Comparison of ENCODE assay signal across 8 cellular contexts in the genomic region with DNA sequence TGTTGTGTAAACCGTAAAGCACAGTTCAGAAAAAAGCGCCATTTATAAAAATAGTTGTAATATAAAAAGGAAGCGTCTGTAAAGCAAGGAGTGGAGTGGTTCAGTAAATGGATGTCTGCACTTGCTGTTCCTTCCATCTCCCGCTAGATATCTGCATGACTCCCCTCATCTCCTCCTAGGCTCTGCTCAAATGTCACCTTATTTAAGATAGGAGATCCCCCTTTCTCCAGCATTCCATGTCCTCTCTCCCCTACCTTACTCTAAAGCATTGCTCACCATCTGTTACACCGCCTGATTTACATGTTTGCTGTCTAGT. TPM values are rescaled to one million over a fixed set of nuclear protein-coding genes. Genes with fewer than 3 reads are reported as not detected.
DNase-seq lines count a peak whose midpoint lies in the region; ATAC-seq and TF ChIP-seq lines count a peak whose summit lies in the region.

No MANE protein-coding gene starts in this region.

- peak; percentile 8 for ATAC-seq in GM21390 (IDR thresholded peaks at IDR 0.05; ENCODE audit: unreplicated experiment)
- ATAC-seq in RWPE2 (ENCODE audit: low read depth): no peak

- TF ChIP-seq CTCF in 22Rv1 (IDR thresholded peaks at IDR 0.05) (no peak), RWPE2 (IDR thresholded peaks at IDR 0.05; ENCODE audit: poor library complexity, severe bottlenecking) (no peak), fibroblast of villous mesenchyme (IDR thresholded peaks at IDR 0.05; ENCODE audit: insufficient read depth, low read depth, low read length) (no peak)

- H3K4me3 ChIP-seq in RWPE2 (ENCODE audit: severe bottlenecking): peak overlapping the region; percentile 85
- peak overlapping the region; percentile 92 for H3K4me3 ChIP-seq in fibroblast of villous mesenchyme (ENCODE audit: low read depth, low read length)
- H3K4me3 ChIP-seq in skeletal muscle cell (ENCODE audit: low read depth, low read length): peak overlapping the region; percentile 95

- H3K27me3 ChIP-seq in RWPE2 (ENCODE audit: insufficient read depth, poor library complexity, severe bottlenecking): no peaks in the 10 kb centered on the region

- DNase-seq in RWPE2 (ENCODE audit: low spot score): no peak
- DNase-seq in fibroblast of villous mesenchyme (ENCODE audit: low read depth): no peak
- no peak for DNase-seq in skeletal muscle cell (ENCODE audit: low read depth)
- DNase-seq in NCI-H1048 (lab: John Stamatoyannopoulos, UW): no peak
- no peak for DNase-seq in NCI-H128 (lab: John Stamatoyannopoulos, UW; ENCODE audit: unreplicated experiment)
- DNase-seq in amygdala (lab: John Stamatoyannopoulos, UW): no peak

- peaks cover 45% of the 10 kb centered on the region for H3K36me3 ChIP-seq in RWPE2 (ENCODE audit: low read depth)

- H3K9me3 ChIP-seq in RWPE2 (ENCODE audit: severe bottlenecking): no peaks in the 10 kb centered on the region

- H3K27ac ChIP-seq in 22Rv1 (peak overlapping the region; percentile 46), RWPE2 (ENCODE audit: poor library complexity, severe bottlenecking) (peak overlapping the region; percentile 81)

- H3K4me1 ChIP-seq in RWPE2 (ENCODE audit: insufficient read depth, poor library complexity, severe bottlenecking): peaks cover 10% of the 10 kb centered on the region

RNA-seq across cellular contexts. Expression of a gene that starts 0.7 kb away (rescaled TPM):
- total RNA-seq in fibroblast of villous mesenchyme: 26.4 and 28.1 TPM in 2 replicates

RNA-seq across cellular contexts. Expression of a gene that starts 21.2 kb away (rescaled TPM):
- 8.4 and 9.5 TPM in 2 replicates for total RNA-seq in fibroblast of villous mesenchyme

RNA-seq across cellular contexts. Expression of a gene that starts 45.2 kb away (rescaled TPM):
- under 0.01 TPM in 1 of 2 replicates, not detected in the other for total RNA-seq in fibroblast of villous mesenchyme
